Comparison of ENCODE assay signal across 25 cellular contexts in the genomic region with DNA sequence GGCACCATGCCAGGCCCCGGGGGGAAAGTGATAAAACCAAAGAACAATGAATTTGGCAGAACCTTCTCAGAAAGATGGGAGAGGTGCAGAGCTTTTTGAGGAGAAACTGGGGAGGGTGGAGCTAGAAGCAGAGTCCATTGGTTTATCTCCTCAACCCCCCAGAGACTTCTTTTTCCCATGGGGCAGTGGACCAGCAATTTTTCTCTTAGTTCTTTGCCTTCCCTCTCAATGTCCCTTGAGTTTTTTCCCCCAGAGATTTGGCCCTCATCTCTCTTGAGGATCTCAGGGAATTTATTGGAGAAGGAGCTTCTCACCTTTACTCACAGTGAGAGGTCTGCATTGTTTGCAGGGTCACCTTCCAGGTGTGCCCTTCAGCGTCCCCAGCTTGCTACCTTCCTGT. TPM values are rescaled to one million over a fixed set of nuclear protein-coding genes. Genes with fewer than 3 reads are reported as not detected.
"Had no signal": no experiment of that assay in that cellular context is flagged by ENCODE, and none has a peak within 500 bp of the region (broad histone marks: within the 10 kb centered on the region; RNA-seq: fewer than 3 reads in every experiment).

No MANE protein-coding gene starts in this region.

- H3K9ac ChIP-seq: KMS-11, SK-N-SH had no signal

- DNase-seq: Kasumi-1; MM.1S; NCI-H1092 treated with DMSO at 0.1 percent for 48 hours; NCI-H1436; NCI-H1694 treated with DMSO at 0.1 percent for 48 hours; NCI-H1930; NCI-H2081; NCI-H2227 treated with DMSO at 0.1 percent for 48 hours; NCI-H524; NCI-H526 treated with DMSO at 0.1 percent for 48 hours; NK-92 treated with Interleukin-12 subunit alpha and Interleukin-12 subunit beta, amount 100 ng/mL, for 24 hours; PC-3; SHP77; SK-N-SH; SW 1271; T-cell had no signal

- H3K27ac ChIP-seq: HL-60, KMS-11, RWPE1 had no signal

- H3K27ac Mint-ChIP-seq: T-cell had no signal

- H3K4me3 Mint-ChIP-seq: T-cell had no signal

- H3K4me3 ChIP-seq: K562 had no signal

RNA-seq across cellular contexts. Expression of a gene that starts 48.8 kb away (rescaled TPM):
- total RNA-seq: K562, M059J, NCI-H460, OCI-LY7, PC-3, SK-MEL-5, T-cell had no signal
- polyA plus RNA-seq: IgD-negative memory B cell, K562, SK-N-SH had no signal
